Comparison of ENCODE assay signal across 8 cellular contexts in the genomic region with DNA sequence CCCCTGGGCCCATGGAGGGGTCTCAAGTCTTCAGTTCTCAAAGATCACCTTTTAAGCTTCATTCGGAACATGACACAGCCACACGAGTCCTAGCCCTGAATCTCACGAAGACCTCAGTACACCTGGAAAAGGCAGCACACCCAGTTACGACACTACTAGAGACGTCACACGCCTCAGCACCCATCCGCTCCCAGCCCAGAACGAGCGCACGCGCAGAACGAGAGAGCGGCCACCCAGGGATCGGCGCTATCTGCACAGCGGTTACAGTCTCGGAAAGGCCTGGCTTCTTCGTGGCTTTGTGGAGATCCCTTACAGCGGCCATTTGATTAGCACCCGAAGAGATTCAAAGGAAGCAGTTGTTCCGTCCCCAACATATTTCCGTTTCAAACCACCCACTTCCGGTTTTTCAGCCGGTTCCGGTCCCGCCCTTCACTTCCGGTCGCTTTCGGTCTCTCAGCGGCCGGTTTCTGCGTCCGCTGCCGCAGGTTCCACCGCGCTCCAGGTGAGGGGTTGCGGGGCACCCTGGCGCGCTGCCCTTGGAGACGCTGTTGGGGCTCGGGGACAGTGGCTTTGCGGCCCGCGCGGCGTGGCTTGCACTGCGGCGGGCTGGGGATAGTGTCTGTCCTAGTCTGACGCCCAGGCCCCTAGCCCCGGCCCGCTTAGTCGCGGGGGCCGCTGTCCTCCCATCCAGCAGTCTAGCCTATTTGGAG. TPM values are rescaled to one million over a fixed set of nuclear protein-coding genes. Genes with fewer than 3 reads are reported as not detected.
A peak's percentile ranks its signal among the peaks of the same experiment; 100 is the strongest.
DNase-seq lines count a peak whose midpoint lies in the region; ATAC-seq and TF ChIP-seq lines count a peak whose summit lies in the region.

A gene with protein sequence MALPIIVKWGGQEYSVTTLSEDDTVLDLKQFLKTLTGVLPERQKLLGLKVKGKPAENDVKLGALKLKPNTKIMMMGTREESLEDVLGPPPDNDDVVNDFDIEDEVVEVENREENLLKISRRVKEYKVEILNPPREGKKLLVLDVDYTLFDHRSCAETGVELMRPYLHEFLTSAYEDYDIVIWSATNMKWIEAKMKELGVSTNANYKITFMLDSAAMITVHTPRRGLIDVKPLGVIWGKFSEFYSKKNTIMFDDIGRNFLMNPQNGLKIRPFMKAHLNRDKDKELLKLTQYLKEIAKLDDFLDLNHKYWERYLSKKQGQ (plus strand): TSS at position 432 of the 710 bp plus-strand sequence. CDS start 5,626 bp downstream, outside the sequence.

- in situ Hi-C loops in KBM-7 (cut with MboI; ENCODE audit: low pct_unique_long_range_greater_than_20kb, low sequenced_read_pairs) (no loop called here), Panc1 (cut with HindIII; ENCODE audit: low pct_unique_long_range_greater_than_20kb, low sequenced_read_pairs) (no loop called here)

- peak within 1 kb of the TSS; percentile 98 for H3K27ac ChIP-seq in Panc1 (ENCODE audit: low read length)
- H3K27ac ChIP-seq in muscle layer of colon (ENCODE audit: low read depth, low read length) = peak within 1 kb of the TSS; percentile 92

- H3K4me1 ChIP-seq in Panc1 (ENCODE audit: control insufficient read depth, insufficient read depth, low read length) (peaks cover 8% of the 10 kb centered on the region), muscle layer of colon (ENCODE audit: insufficient read depth, low read length) (peaks cover 18% of the 10 kb centered on the region)

- H3K27me3 Mint-ChIP-seq in activated T-cell treated with anti-CD3 and anti-CD28 coated beads, Interleukin-2, amount 50 U/mL, for 4 hours (ENCODE audit: low read depth) = no peaks in the 10 kb centered on the region

- H3K36me3 ChIP-seq in Panc1 (ENCODE audit: control insufficient read depth, insufficient read depth, low read length) = peaks cover 3% of the 10 kb centered on the region; the same call in 1 of the 2 replicates
- no peaks in the 10 kb centered on the region for H3K36me3 ChIP-seq in muscle layer of colon (ENCODE audit: insufficient read depth, low read length)

- H3K9me3 Mint-ChIP-seq in activated T-cell treated with anti-CD3 and anti-CD28 coated beads, Interleukin-2, amount 50 U/mL, for 4 hours = no peaks in the 10 kb centered on the region

- peak within 1 kb of the TSS; percentile 92 for H3K9ac ChIP-seq in muscle layer of colon (ENCODE audit: low read length)

- peaks cover 21% of the 10 kb centered on the region for H3K36me3 Mint-ChIP-seq in activated T-cell treated with anti-CD3 and anti-CD28 coated beads, Interleukin-2, amount 50 U/mL, for 4 hours (ENCODE audit: insufficient read depth)

- DNase-seq in DMS79 (lab: John Stamatoyannopoulos, UW) (peak; percentile 59), KBM-7 (peak; percentile 88), Panc1 (ENCODE audit: low read depth, low spot score) (peak; percentile 85)
- DNase-seq in activated T-cell treated with anti-CD3 and anti-CD28 coated beads, Interleukin-2, amount 50 U/mL, for 4 hours = peak; percentile 64
- DNase-seq in stimulated activated CD8-positive, alpha-beta memory T cell treated with anti-CD3 and anti-CD28 coated beads, Interleukin-7, amount 100 ng/mL, for 24 hours (ENCODE audit: low read depth) = peak; percentile 57

- no peak for TF ChIP-seq CTCF in Panc1 (IDR thresholded peaks at IDR 0.05)

- H3K9me3 ChIP-seq in Panc1 (ENCODE audit: control insufficient read depth, insufficient read depth, low read depth, low read length) = no peaks in the 10 kb centered on the region
- H3K9me3 ChIP-seq in muscle layer of colon (ENCODE audit: low read length) = no peaks in the 10 kb centered on the region

- H3K4me3 Mint-ChIP-seq in activated T-cell treated with anti-CD3 and anti-CD28 coated beads, Interleukin-2, amount 50 U/mL, for 4 hours = peak within 1 kb of the TSS; percentile 96

- POLR2A ChIA-PET in Panc1 (lab: Charles Lee) = no interaction called here

- H3K27me3 ChIP-seq in Panc1 (ENCODE audit: control insufficient read depth, insufficient read depth, low read length) = no peaks in the 10 kb centered on the region
- H3K27me3 ChIP-seq in muscle layer of colon (ENCODE audit: control insufficient read depth in 1 of 2, insufficient read depth in 2 of 2, low read length in 2 of 2) = no peaks in the 10 kb centered on the region

- intact Hi-C loops in Panc1 (cut with micrococcal nuclease; ENCODE audit: unreplicated experiment) = loop anchor here (5.0 kb wide), 1 partner anchor 56 kb away; a partner anchor contains a TSS

- CTCF ChIA-PET in Panc1 (lab: Charles Lee) = no interaction called here

- H3K4me1 Mint-ChIP-seq in activated T-cell treated with anti-CD3 and anti-CD28 coated beads, Interleukin-2, amount 50 U/mL, for 4 hours (ENCODE audit: low read depth) = peaks cover 40% of the 10 kb centered on the region

- H3K4me3 ChIP-seq in Panc1 (ENCODE audit: low read depth in 2 of 2, low read length in 2 of 2) (peak within 1 kb of the TSS; percentile 75 to 99), muscle layer of colon (ENCODE audit: low read depth in 1 of 2, low read length in 2 of 2) (peak within 1 kb of the TSS; percentile 86 to 93)

- TSS peak; percentile 99 for BruUV-seq in Panc1 (replicated peaks; lab: Mats Ljungman, UMichigan)

- ATAC-seq in GM21723 (IDR thresholded peaks at IDR 0.05; ENCODE audit: unreplicated experiment) = peak; percentile 96
- ATAC-seq in Panc1 = peak; percentile 96
- peak; percentile 90 for ATAC-seq in activated T-cell treated with anti-CD3 and anti-CD28 coated beads, Interleukin-2, amount 50 U/mL, for 4 hours
- peak; percentile 96 for ATAC-seq in esophagus mucosa

RNA-seq across cellular contexts. Expression of the gene that starts here (rescaled TPM):
- total RNA-seq in Panc1 (2021; ENCODE audit: unreplicated experiment) (31.8 TPM), esophagus mucosa (24.0 TPM)
- polyA plus RNA-seq in Panc1 (2012; ENCODE audit: insufficient read length) = 12.8 TPM
- total RNA-seq in activated T-cell treated with anti-CD3 and anti-CD28 coated beads, Interleukin-2, amount 50 U/mL, for 4 hours = 10 to 100 TPM; 39.7 to 43.9 (median 42.7) TPM

Comparison
In these comparisons a context has a peak if more than half of its experiments do, and no peak if none do; other contexts are left out.
1. Peak in every context shown above with its lines: DNase-seq, ATAC-seq, H3K4me3 ChIP-seq and H3K27ac ChIP-seq.